ENCODE assay signal across 26 cellular contexts in genomic region chr5:162391848-162392247, GRCh38.
"Had no signal": no experiment of that assay in that cellular context is flagged by ENCODE, and none has a peak within 500 bp of the region (broad histone marks: within the 10 kb centered on the region; RNA-seq: fewer than 3 reads in every experiment).

No MANE protein-coding gene starts in this region.

- H3K27me3 Mint-ChIP-seq: activated CD4-positive, alpha-beta memory T cell treated with anti-CD3 and anti-CD28 coated beads for 36 hours; activated CD4-positive, alpha-beta T cell treated with anti-CD3 and anti-CD28 coated beads, Interleukin-2, amount 10 ng/mL, durations not matched to agents 7 days and 5 days; T-cell had no signal

- H3K4me3 ChIP-seq: breast epithelium, SK-N-MC had no signal

- DNase-seq: activated CD4-positive, alpha-beta memory T cell treated with anti-CD3 and anti-CD28 coated beads for 36 hours; activated CD4-positive, alpha-beta T cell treated with anti-CD3 and anti-CD28 coated beads, Interleukin-2, amount 10 ng/mL, durations not matched to agents 7 days and 5 days; activated CD4-positive, CD25-positive, alpha-beta regulatory T cell; activated CD8-positive, alpha-beta memory T cell treated with anti-CD3 and anti-CD28 coated beads for 24 hours; activated effector memory CD4-positive, alpha-beta T cell treated with anti-CD3 and anti-CD28 coated beads, Interleukin-2, amount 50 U/mL, for 16 hours; activated naive CD4-positive, alpha-beta T cell treated with Interleukin-2 at 50 U/mL for 16 hours; activated T-cell treated with anti-CD3 and anti-CD28 coated beads, Interleukin-2, amount 50 U/mL, for 4 hours; central memory CD4-positive, alpha-beta T cell; Kasumi-1; NCI-H1105 treated with DMSO at 0.1 percent for 48 hours; NCI-H1436 treated with DMSO at 0.1 percent for 48 hours; NCI-H187; NCI-H2081; NCI-H526; NCI-H774; OCI-M1; RPMI8226; T-cell; T-helper 2 cell; T1000 had no signal

- H3K4me1 Mint-ChIP-seq: activated CD4-positive, alpha-beta T cell treated with anti-CD3 and anti-CD28 coated beads, Interleukin-2, amount 10 ng/mL, durations not matched to agents 7 days and 5 days; T-cell had no signal

- H3K9me3 ChIP-seq: breast epithelium had no signal

- H3K36me3 Mint-ChIP-seq: activated CD4-positive, alpha-beta memory T cell treated with anti-CD3 and anti-CD28 coated beads for 36 hours; T-cell had no signal

- H3K4me3 Mint-ChIP-seq: activated CD4-positive, alpha-beta memory T cell treated with anti-CD3 and anti-CD28 coated beads for 36 hours; activated CD4-positive, alpha-beta T cell treated with anti-CD3 and anti-CD28 coated beads, Interleukin-2, amount 10 ng/mL, durations not matched to agents 7 days and 5 days; activated T-cell treated with anti-CD3 and anti-CD28 coated beads, Interleukin-2, amount 50 U/mL, for 4 hours; T-cell had no signal

- H3K27ac ChIP-seq: breast epithelium, SK-N-MC, VCaP had no signal

- H3K36me3 ChIP-seq: breast epithelium had no signal

- ATAC-seq: activated naive CD4-positive, alpha-beta T cell treated with anti-CD3 and anti-CD28 coated beads, Interleukin-2, amount 50 U/mL, for 72 hours; activated T-cell treated with anti-CD3 and anti-CD28 coated beads, Interleukin-2, amount 50 U/mL, for 4 hours; Panc1; Right ventricle myocardium inferior; T-cell had no signal

- H3K27ac Mint-ChIP-seq: activated CD4-positive, alpha-beta memory T cell treated with anti-CD3 and anti-CD28 coated beads for 36 hours; activated CD4-positive, alpha-beta T cell treated with anti-CD3 and anti-CD28 coated beads, Interleukin-2, amount 10 ng/mL, durations not matched to agents 7 days and 5 days; activated naive CD4-positive, alpha-beta T cell treated with anti-CD3 and anti-CD28 coated beads, Interleukin-2, amount 50 U/mL, for 72 hours; T-cell had no signal

- H3K4me1 ChIP-seq: breast epithelium had no signal
